ENCODE assay signal across 16 cellular contexts in genomic region chr3:193554790-193555189, GRCh38. TPM values are rescaled to one million over a fixed set of nuclear protein-coding genes. Genes with fewer than 3 reads are reported as not detected.
A peak's percentile ranks its signal among the peaks of the same experiment; 100 is the strongest.
DNase-seq lines count a peak whose midpoint lies in the region; TF ChIP-seq lines count a peak whose summit lies in the region.
"Had no signal": no experiment of that assay in that cellular context is flagged by ENCODE, and none has a peak within 500 bp of the region (broad histone marks: within the 10 kb centered on the region; RNA-seq: fewer than 3 reads in every experiment).

ATP13A4 (minus strand) TSS chr3:193554895; CDS start chr3:193554799, 96 bp downstream.

- peak within 1 kb of the TSS; percentile 59 for H3K4me2 ChIP-seq in hepatocyte

- TF ChIP-seq CTCF in hepatocyte (IDR thresholded peaks at IDR 0.05; ENCODE audit: poor library complexity) (no peak), nephron (IDR thresholded peaks at IDR 0.05; ENCODE audit: unreplicated experiment in 3 of 3) (no peak), adrenal gland (IDR thresholded peaks at IDR 0.05) (no peak)

- DNase-seq in NCI-H2029 (lab: John Stamatoyannopoulos, UW): peak; percentile 23
- no peak for DNase-seq in NCI-H2029 treated with DMSO at 0.1 percent for 48 hours (lab: John Stamatoyannopoulos, UW)
- DNase-seq in hepatocyte (ENCODE audit: low spot score): peak; percentile 72
- no peak for DNase-seq in cerebellar cortex (ENCODE audit: low spot score)
- no peak for DNase-seq in CD8-positive, alpha-beta memory T cell
- DNase-seq in NCI-H1105 treated with DMSO at 0.1 percent for 48 hours (lab: John Stamatoyannopoulos, UW): no peak
- DNase-seq in adrenal gland: no peak
- DNase-seq: gastrocnemius medialis, MM.1S, NCI-H345, RPMI8226 had no signal

- POLR2A ChIA-PET in CD8-positive, alpha-beta memory T cell (lab: Charles Lee): no interaction called here

- H3K4me1 Mint-ChIP-seq in nephron: peaks cover 9% of the 10 kb centered on the region
- H3K4me1 Mint-ChIP-seq in CD8-positive, alpha-beta memory T cell: no peaks in the 10 kb centered on the region
- H3K4me1 Mint-ChIP-seq: activated naive CD4-positive, alpha-beta T cell treated with anti-CD3 and anti-CD28 coated beads, Interleukin-2, amount 50 U/mL, for 24 hours; memory B cell had no signal

- H3K36me3 ChIP-seq in hepatocyte (replicated peaks; ENCODE audit: insufficient read depth, low read depth) (no peaks in the 10 kb centered on the region), adrenal gland (replicated peaks in 1 of 2) (no peaks in the 10 kb centered on the region)
- no peaks in the 10 kb centered on the region for H3K36me3 ChIP-seq in CD8-positive, alpha-beta memory T cell (ENCODE audit: insufficient read depth, low read length)
- H3K36me3 ChIP-seq: gastrocnemius medialis had no signal

- WGBS in hepatocyte (ENCODE audit: low lambda C conversion rate, missing lambda C conversion rate): 21% methylated on average over 8 of the region's 8 CpGs
- WGBS in adrenal gland, 4 donors: 46 to 53% (median 50%) methylated on average over 6 to 8 of the region's 8 CpGs

- no peaks in the 10 kb centered on the region for H3K27me3 ChIP-seq in hepatocyte
- H3K27me3 ChIP-seq in CD8-positive, alpha-beta memory T cell (ENCODE audit: insufficient read depth, low read length, poor library complexity, severe bottlenecking): no peaks in the 10 kb centered on the region
- no peaks in the 10 kb centered on the region for H3K27me3 ChIP-seq in adrenal gland
- H3K27me3 ChIP-seq: gastrocnemius medialis had no signal

- H4K20me1 ChIP-seq in hepatocyte (ENCODE audit: insufficient read depth, poor library complexity, severe bottlenecking): no peaks in the 10 kb centered on the region

- peaks cover 10% of the 10 kb centered on the region for H3K27me3 Mint-ChIP-seq in nephron (ENCODE audit: low read depth)
- peaks cover 0 to 2% of the 10 kb centered on the region in 2 donors for H3K27me3 Mint-ChIP-seq in CD8-positive, alpha-beta memory T cell
- H3K27me3 Mint-ChIP-seq: activated naive CD4-positive, alpha-beta T cell treated with anti-CD3 and anti-CD28 coated beads, Interleukin-2, amount 50 U/mL, for 24 hours; dendritic cell treated with granulocyte-macrophage colony-stimulating factor and Interleukin-4, amounts not matched to agents 40 ng/mL and 50 ng/mL, for 4 days had no signal

- no peaks in the 10 kb centered on the region for H3K36me3 Mint-ChIP-seq in nephron (ENCODE audit: low read depth)
- peaks cover 0 to 2% (median 0%) of the 10 kb centered on the region in 3 donors for H3K36me3 Mint-ChIP-seq in CD8-positive, alpha-beta memory T cell
- H3K36me3 Mint-ChIP-seq: memory B cell had no signal

- CTCF ChIA-PET in CD8-positive, alpha-beta memory T cell (lab: Charles Lee): no interaction called here

- intact Hi-C loops in adrenal gland (cut with DNase I): no loop called here

- no peaks in the 10 kb centered on the region for H3K79me2 ChIP-seq in hepatocyte

- H3K4me3 Mint-ChIP-seq in nephron: no peak within 1 kb of the TSS
- no peak within 1 kb of the TSS for H3K4me3 Mint-ChIP-seq in CD8-positive, alpha-beta memory T cell
- H3K4me3 Mint-ChIP-seq: activated naive CD4-positive, alpha-beta T cell treated with anti-CD3 and anti-CD28 coated beads, Interleukin-2, amount 50 U/mL, for 24 hours; dendritic cell treated with granulocyte-macrophage colony-stimulating factor and Interleukin-4, amounts not matched to agents 40 ng/mL and 50 ng/mL, for 4 days; memory B cell had no signal

- no peak for TF ChIP-seq POLR2A in adrenal gland (IDR thresholded peaks at IDR 0.05)

- no peak within 1 kb of the TSS for H3K4me3 ChIP-seq in hepatocyte
- H3K4me3 ChIP-seq in CD8-positive, alpha-beta memory T cell (ENCODE audit: low read length): no peak within 1 kb of the TSS
- H3K4me3 ChIP-seq in adrenal gland: no peak within 1 kb of the TSS
- H3K4me3 ChIP-seq: gastrocnemius medialis had no signal

- H3K4me1 ChIP-seq in hepatocyte (ENCODE audit: insufficient read depth): peaks cover 5% of the 10 kb centered on the region
- H3K4me1 ChIP-seq in CD8-positive, alpha-beta memory T cell (ENCODE audit: insufficient read depth, low read length): no peaks in the 10 kb centered on the region
- no peaks in the 10 kb centered on the region for H3K4me1 ChIP-seq in adrenal gland (replicated peaks in 1 of 2)
- H3K4me1 ChIP-seq: gastrocnemius medialis had no signal

- H3K27ac ChIP-seq in hepatocyte (peak within 1 kb of the TSS; percentile 67), adrenal gland (no peak within 1 kb of the TSS)
- H3K27ac ChIP-seq in CD8-positive, alpha-beta memory T cell (ENCODE audit: low read depth, low read length): no peak within 1 kb of the TSS
- H3K27ac ChIP-seq: gastrocnemius medialis had no signal

- H3K9me3 ChIP-seq in hepatocyte (ENCODE audit: low read depth) (no peaks in the 10 kb centered on the region), adrenal gland (replicated peaks in 1 of 3) (no peaks in the 10 kb centered on the region)
- no peaks in the 10 kb centered on the region for H3K9me3 ChIP-seq in CD8-positive, alpha-beta memory T cell (ENCODE audit: low read length)
- H3K9me3 ChIP-seq: gastrocnemius medialis had no signal

- peak within 1 kb of the TSS in 2 of 3 experiments; percentile 11 to 18 for H3K27ac Mint-ChIP-seq in nephron
- peak within 1 kb of the TSS in 1 of 8 donors; percentile 31 for H3K27ac Mint-ChIP-seq in CD8-positive, alpha-beta memory T cell
- H3K27ac Mint-ChIP-seq: activated naive CD4-positive, alpha-beta T cell treated with anti-CD3 and anti-CD28 coated beads, Interleukin-2, amount 50 U/mL, for 24 hours; dendritic cell treated with granulocyte-macrophage colony-stimulating factor and Interleukin-4, amounts not matched to agents 40 ng/mL and 50 ng/mL, for 4 days; memory B cell had no signal

- H3K9me3 Mint-ChIP-seq in nephron: no peaks in the 10 kb centered on the region
- no peaks in the 10 kb centered on the region for H3K9me3 Mint-ChIP-seq in CD8-positive, alpha-beta memory T cell
- H3K9me3 Mint-ChIP-seq: activated naive CD4-positive, alpha-beta T cell treated with anti-CD3 and anti-CD28 coated beads, Interleukin-2, amount 50 U/mL, for 24 hours; dendritic cell treated with granulocyte-macrophage colony-stimulating factor and Interleukin-4, amounts not matched to agents 40 ng/mL and 50 ng/mL, for 4 days; memory B cell had no signal

- no peaks in the 10 kb centered on the region for H3K9me2 ChIP-seq in hepatocyte (replicated peaks; ENCODE audit: insufficient read depth)

- no peak within 1 kb of the TSS for H2AFZ ChIP-seq in hepatocyte

RNA-seq across cellular contexts. Expression of gene ATP13A4, which starts in this region (rescaled TPM):
- total RNA-seq in hepatocyte (14.2 and 18.2 TPM in 2 replicates), adrenal gland (1 to 10 TPM in 1 of 8 donors, under 1 TPM in 6, not detected in 1; 0.14 to 1.6 (median 0.57) TPM)
- polyA plus RNA-seq in hepatocyte (5.2 and 7.1 TPM in 2 replicates), adrenal gland (under 1 TPM; 0.32 to 0.62 (median 0.34) TPM)
- total RNA-seq in CD8-positive, alpha-beta memory T cell: 1 to 10 TPM; 1.3 to 2.6 TPM
- not detected for polyA plus RNA-seq in CD8-positive, alpha-beta memory T cell
- total RNA-seq: A172 had no signal

Comparison
In these comparisons a context has a peak if more than half of its experiments do, and no peak if none do; other contexts are left out.
1. DNase-seq: peak in NCI-H2029 (single experiment) and hepatocyte (single experiment); none in NCI-H2029 treated with DMSO at 0.1 percent for 48 hours (single experiment), cerebellar cortex (single experiment), CD8-positive, alpha-beta memory T cell (0 of 5), NCI-H1105 treated with DMSO at 0.1 percent for 48 hours (single experiment) and adrenal gland (0 of 7).